In genomic region chr16:3861808-3862451, GRCh38 we compare ENCODE assay signal across 1 cellular context.
TF ChIP-seq lines count a peak whose summit lies in the region.

No MANE protein-coding gene starts in this region.

TF ChIP-seq in K562, 482 proteins besides CTCF, POLR2A, EP300 and RAD21 (continued from another document and continues in another):
- TF ChIP-seq ZNF592 (IDR thresholded peaks at IDR 0.05) (0 out of 2 replicates have a peak, but pooled peaks have one; percentile 35), MTA3 (IDR thresholded peaks at IDR 0.05; ENCODE audit: borderline replicate concordance) (no peak), RBFOX2 (IDR thresholded peaks at IDR 0.05; ENCODE audit: low read depth, low read length) (no peak), TRIM24 (IDR thresholded peaks at IDR 0.05) (no peak), ZNF589 (CRISPR knock-in tag; IDR thresholded peaks at IDR 0.05; ENCODE audit: low read depth) (no peak), MYBL2 (IDR thresholded peaks at IDR 0.05; ENCODE audit: low read depth) (no peak), MYBL2 (CRISPR knock-in tag; IDR thresholded peaks at IDR 0.05; ENCODE audit: borderline replicate concordance) (no peak), SRSF1 (IDR thresholded peaks at IDR 0.05; ENCODE audit: low read depth, low read length) (no peak), IFI16 (CRISPR knock-in tag; IDR thresholded peaks at IDR 0.05) (no peak), RFX7 (CRISPR knock-in tag; IDR thresholded peaks at IDR 0.05) (no peak), ATF7 (IDR thresholded peaks at IDR 0.05) (0 out of 2 replicates have a peak, but pooled peaks have one; percentile 17), XRCC5 (IDR thresholded peaks at IDR 0.05; ENCODE audit: low read depth, low read length) (no peak), ZNF124 (CRISPR knock-in tag; IDR thresholded peaks at IDR 0.05) (no peak), CGGBP1 (CRISPR knock-in tag; IDR thresholded peaks at IDR 0.05) (no peak), NFYB (IDR thresholded peaks at IDR 0.05; ENCODE audit: extremely low read depth, insufficient read length) (no peak), MCM2 (IDR thresholded peaks at IDR 0.05; ENCODE audit: low read depth) (no peak), ZNF165 (CRISPR knock-in tag; IDR thresholded peaks at IDR 0.05; ENCODE audit: borderline replicate concordance) (no peak), KDM2B (CRISPR knock-in tag; IDR thresholded peaks at IDR 0.05) (no peak), ZBTB12 (CRISPR knock-in tag; IDR thresholded peaks at IDR 0.05) (no peak), FOXM1 (IDR thresholded peaks at IDR 0.05; ENCODE audit: low read depth) (0 out of 2 replicates have a peak, but pooled peaks have one; percentile 12), FOXM1 (CRISPR knock-in tag; IDR thresholded peaks at IDR 0.05; ENCODE audit: low read depth) (no peak), VEZF1 (CRISPR knock-in tag; IDR thresholded peaks at IDR 0.05) (peak; percentile 67), NCOA6 (IDR thresholded peaks at IDR 0.05) (no peak), HBP1 (CRISPR knock-in tag; IDR thresholded peaks at IDR 0.05) (no peak), GABPB1 (CRISPR knock-in tag; IDR thresholded peaks at IDR 0.05) (no peak), ZNF699 (CRISPR knock-in tag; IDR thresholded peaks at IDR 0.05; ENCODE audit: insufficient replicate concordance) (no peak), SMARCA4 (IDR thresholded peaks at IDR 0.05) (0 out of 2 replicates have a peak, but pooled peaks have one; percentile 11), DPF2 (IDR thresholded peaks at IDR 0.05) (peak; percentile 43; the same call in 1 of the 2 replicates), E2F3 (CRISPR knock-in tag; IDR thresholded peaks at IDR 0.05) (no peak), ZNF134 (CRISPR knock-in tag; conservative IDR thresholded peaks at IDR 0.05) (peak; percentile 92), ID3 (CRISPR knock-in tag; IDR thresholded peaks at IDR 0.05) (no peak), ID3 (tag; IDR thresholded peaks at IDR 0.05) (no peak), RBM39 (optimal IDR thresholded peaks at IDR 0.05; ENCODE audit: low read depth, low read length) (no peak), SIN3A (IDR thresholded peaks at IDR 0.05; ENCODE audit: borderline replicate concordance in 2 of 2, control insufficient read depth in 1 of 2, low read depth in 2 of 2, low read length in 2 of 2) (no peak), ZBTB11 (CRISPR knock-in tag; IDR thresholded peaks at IDR 0.05) (0 out of 6 replicates have a peak, but pooled peaks of 1 of the 3 experiments have one; percentile 37), ETS2 (tag; IDR thresholded peaks at IDR 0.05; ENCODE audit: borderline replicate concordance, poor library complexity, severe bottlenecking) (no peak), HDAC1 (IDR thresholded peaks at IDR 0.05) (no peak), ZC3H11A (IDR thresholded peaks at IDR 0.05; ENCODE audit: low read depth, low read length) (no peak), PKNOX1 (IDR thresholded peaks at IDR 0.05) (0 out of 2 replicates have a peak, but pooled peaks have one; percentile 18), SP2 (IDR thresholded peaks at IDR 0.05; ENCODE audit: extremely low read depth, low read depth, low read length, poor library complexity, severe bottlenecking) (no peak), ZNF282 (CRISPR knock-in tag; IDR thresholded peaks at IDR 0.05) (no peak), ZBTB7A (IDR thresholded peaks at IDR 0.05; ENCODE audit: borderline replicate concordance, control insufficient read depth, low read depth, low read length) (peak; percentile 62; the same call in 1 of the 2 replicates), TRIM25 (IDR thresholded peaks at IDR 0.05; ENCODE audit: borderline replicate concordance) (no peak), ZNF444 (CRISPR knock-in tag; IDR thresholded peaks at IDR 0.05) (no peak), SREBF2 (CRISPR knock-in tag; IDR thresholded peaks at IDR 0.05) (no peak), MCM5 (IDR thresholded peaks at IDR 0.05; ENCODE audit: low read depth) (no peak), TCF7L2 (IDR thresholded peaks at IDR 0.05; ENCODE audit: low read depth, low read length) (no peak), THAP12 (CRISPR knock-in tag; IDR thresholded peaks at IDR 0.05) (no peak), TCF7 (IDR thresholded peaks at IDR 0.05; ENCODE audit: borderline replicate concordance) (no peak)
